1 cellular context compared by ENCODE assay signal in genomic region chr14:99271951-99272668, GRCh38.
TF ChIP-seq lines count a peak whose summit lies in the region.

Gene BCL11B, minus strand, starts transcription at chr14:99272197. Its CDS starts 979 bp downstream, at chr14:99271218.

TF ChIP-seq in endothelial cell of umbilical vein, 7 proteins besides CTCF, POLR2A, EP300 and RAD21 (continued from another document):
- TF ChIP-seq MYC (IDR thresholded peaks at IDR 0.05; ENCODE audit: low read depth, low read length) (no peak), EZH2 (IDR thresholded peaks at IDR 0.05; ENCODE audit: borderline replicate concordance, low read depth, low read length, severe bottlenecking) (no peak), POLR2AphosphoS5 (IDR thresholded peaks at IDR 0.05; ENCODE audit: insufficient read depth, low read depth, low read length) (no peak), FOS (IDR thresholded peaks at IDR 0.05; ENCODE audit: borderline replicate concordance, insufficient read depth, low read length) (no peak), GATA2 (IDR thresholded peaks at IDR 0.05; ENCODE audit: insufficient read depth, insufficient read length, low read depth, low read length) (no peak)
- TF ChIP-seq, protein P1, sequence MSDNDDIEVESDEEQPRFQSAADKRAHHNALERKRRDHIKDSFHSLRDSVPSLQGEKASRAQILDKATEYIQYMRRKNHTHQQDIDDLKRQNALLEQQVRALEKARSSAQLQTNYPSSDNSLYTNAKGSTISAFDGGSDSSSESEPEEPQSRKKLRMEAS (IDR thresholded peaks at IDR 0.05; ENCODE audit: insufficient read depth, insufficient read length), result no peak
TF ChIP-seq in endothelial cell of umbilical vein: peak in this region for 0.
